Comparison of ENCODE assay signal across 24 cellular contexts in the genomic region with DNA sequence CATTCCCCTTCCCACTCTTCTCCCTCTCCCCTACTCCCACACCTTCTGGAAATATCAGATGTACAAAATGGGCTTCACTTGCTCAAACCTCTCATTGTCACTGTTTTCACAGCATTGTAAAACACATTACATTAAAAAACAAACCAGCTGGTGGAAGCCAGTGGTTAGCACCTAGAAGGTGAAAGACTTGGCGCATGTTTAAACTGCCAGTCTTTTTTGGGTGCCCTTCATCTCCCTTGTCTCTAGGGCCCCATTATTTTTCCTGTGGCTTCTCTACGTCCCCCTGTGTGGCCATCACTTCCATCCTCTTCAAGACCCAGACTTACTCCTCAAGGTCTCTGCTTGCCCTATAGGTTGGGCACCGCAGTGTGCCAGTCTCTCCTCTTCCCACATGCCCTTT. TPM values are rescaled to one million over a fixed set of nuclear protein-coding genes. Genes with fewer than 3 reads are reported as not detected.
DNase-seq lines count a peak whose midpoint lies in the region; ATAC-seq lines count a peak whose summit lies in the region.
"Had no signal": no experiment of that assay in that cellular context is flagged by ENCODE, and none has a peak within 500 bp of the region (broad histone marks: within the 10 kb centered on the region; RNA-seq: fewer than 3 reads in every experiment).

No MANE protein-coding gene starts in this region.

- no peaks in the 10 kb centered on the region for H3K36me3 ChIP-seq in Karpas-422 (ENCODE audit: insufficient read depth, low read length)
- H3K36me3 ChIP-seq: gastroesophageal sphincter, stomach, tibial artery had no signal

- no peaks in the 10 kb centered on the region for H3K36me3 Mint-ChIP-seq in effector memory CD8-positive, alpha-beta T cell (ENCODE audit: insufficient read depth)

- no peak overlapping the region for H3K4me2 ChIP-seq in Karpas-422 (ENCODE audit: low read depth, low read length, poor library complexity, severe bottlenecking)
- H3K4me2 ChIP-seq: GM23338 had no signal

- no peak overlapping the region for H3K27ac Mint-ChIP-seq in effector memory CD8-positive, alpha-beta T cell
- H3K27ac Mint-ChIP-seq: activated naive CD4-positive, alpha-beta T cell treated with anti-CD3 and anti-CD28 coated beads, Interleukin-2, amount 10 ng/mL, durations not matched to agents 7 days and 5 days; brain; GM23338 had no signal

- H3K9ac ChIP-seq in Karpas-422 (ENCODE audit: low read length), result no peak overlapping the region

- no peak overlapping the region for H3K4me3 ChIP-seq in Karpas-422 (ENCODE audit: low read length)
- H3K4me3 ChIP-seq: dorsolateral prefrontal cortex, gastroesophageal sphincter, GM23338, psoas muscle, stomach, tibial artery had no signal

- ATAC-seq in left ventricle myocardium superior (peak; percentile 17), Right ventricle myocardium superior (ENCODE audit: poor library complexity) (no peak), HG02885 (IDR thresholded peaks at IDR 0.05; ENCODE audit: poor library complexity, unreplicated experiment) (no peak)
- peak; percentile 85 for ATAC-seq in effector memory CD8-positive, alpha-beta T cell (replicated peaks)
- ATAC-seq: gastroesophageal sphincter, GM23338, psoas muscle, SK-N-SH treated with all-trans-retinoic acid at 6 μM for 48 hours had no signal

- H3K9me2 ChIP-seq in Karpas-422 (replicated peaks; ENCODE audit: insufficient read depth, low read length), result no peaks in the 10 kb centered on the region

- H3K79me2 ChIP-seq in Karpas-422 (ENCODE audit: low read length), result no peaks in the 10 kb centered on the region

- H3K27me3 ChIP-seq in Karpas-422 (ENCODE audit: low read length), result no peaks in the 10 kb centered on the region
- H3K27me3 ChIP-seq: dorsolateral prefrontal cortex, gastroesophageal sphincter, stomach, tibial artery had no signal

- peak overlapping the region; percentile 84; the same call in 1 of the 2 replicates for H3K27ac ChIP-seq in Karpas-422 (ENCODE audit: low read length)
- H3K27ac ChIP-seq: gastroesophageal sphincter, psoas muscle, tibial artery had no signal

- no peak overlapping the region for H2AFZ ChIP-seq in Karpas-422 (ENCODE audit: low read length)
- H2AFZ ChIP-seq: GM23338 had no signal

- intact Hi-C loops in left ventricle myocardium superior (cut with micrococcal nuclease) (no loop called here), Right ventricle myocardium superior (cut with DNase I) (no loop called here)

- H4K20me1 ChIP-seq in Karpas-422 (ENCODE audit: insufficient read depth, low read depth, low read length), result no peaks in the 10 kb centered on the region

- no peaks in the 10 kb centered on the region for H3K9me3 ChIP-seq in Karpas-422 (ENCODE audit: low read length)
- H3K9me3 ChIP-seq: gastroesophageal sphincter, psoas muscle, stomach, tibial artery had no signal

- peaks cover 6 to 17% of the 10 kb centered on the region in 2 donors for H3K4me1 Mint-ChIP-seq in effector memory CD8-positive, alpha-beta T cell (ENCODE audit: low read depth in 2 of 2)

- H3K4me3 Mint-ChIP-seq in effector memory CD8-positive, alpha-beta T cell, result no peak overlapping the region
- H3K4me3 Mint-ChIP-seq: activated naive CD4-positive, alpha-beta T cell treated with anti-CD3 and anti-CD28 coated beads, Interleukin-2, amount 10 ng/mL, durations not matched to agents 7 days and 5 days; brain; GM23338 had no signal

- H3K27me3 Mint-ChIP-seq in effector memory CD8-positive, alpha-beta T cell, result peaks cover 0 to 15% of the 10 kb centered on the region in 2 donors
- H3K27me3 Mint-ChIP-seq: activated naive CD4-positive, alpha-beta T cell treated with anti-CD3 and anti-CD28 coated beads, Interleukin-2, amount 10 ng/mL, durations not matched to agents 7 days and 5 days; brain had no signal

- DNase-seq in left ventricle myocardium superior, result no peak
- no peak for DNase-seq in Right ventricle myocardium superior
- no peak for DNase-seq in Karpas-422
- peak in 2 of 3 experiments; percentile 17 to 38 for DNase-seq in effector memory CD8-positive, alpha-beta T cell
- no peak for DNase-seq in NOMO-1 (lab: John Stamatoyannopoulos, UW; ENCODE audit: unreplicated experiment in 2 of 2)
- no peak for DNase-seq in OCI-M2 (lab: John Stamatoyannopoulos, UW; ENCODE audit: unreplicated experiment)
- DNase-seq in SIG-M5 (lab: John Stamatoyannopoulos, UW), result no peak
- DNase-seq: activated CD4-positive, alpha-beta T cell treated with anti-CD3 and anti-CD28 coated beads for 1 hour; DMS79; dorsolateral prefrontal cortex; hippocampal formation; NCI-H1092; NCI-H187; NCI-H526; occipital lobe; psoas muscle; stomach had no signal

- H3K4me1 ChIP-seq in Karpas-422 (ENCODE audit: low read length), result peaks cover 56% of the 10 kb centered on the region
- H3K4me1 ChIP-seq: gastroesophageal sphincter, psoas muscle had no signal

- no peaks in the 10 kb centered on the region for H3K9me3 Mint-ChIP-seq in effector memory CD8-positive, alpha-beta T cell
- H3K9me3 Mint-ChIP-seq: activated naive CD4-positive, alpha-beta T cell treated with anti-CD3 and anti-CD28 coated beads, Interleukin-2, amount 10 ng/mL, durations not matched to agents 7 days and 5 days; brain; GM23338 had no signal

RNA-seq across cellular contexts. Expression of a gene that starts 34.9 kb away (rescaled TPM):
- total RNA-seq in left ventricle myocardium superior, result 98.1 TPM
- total RNA-seq in Right ventricle myocardium superior, result 82.8 TPM
- 22.2 and 22.7 TPM in 2 replicates for total RNA-seq in Karpas-422 (2014; rRNA removed; shearing (Covaris generic); ENCODE audit: low replicate concordance)

Comparison
In these comparisons a context has a peak if more than half of its experiments do, and no peak if none do; other contexts are left out.
1. ATAC-seq: peak in left ventricle myocardium superior (single experiment) and effector memory CD8-positive, alpha-beta T cell (single experiment); none in Right ventricle myocardium superior (single experiment) and HG02885 (single experiment).
2. DNase-seq: peak in effector memory CD8-positive, alpha-beta T cell (2 of 3); none in left ventricle myocardium superior (single experiment), Right ventricle myocardium superior (single experiment), Karpas-422 (single experiment), NOMO-1 (0 of 2), OCI-M2 (single experiment) and SIG-M5 (single experiment).